In the genomic region with DNA sequence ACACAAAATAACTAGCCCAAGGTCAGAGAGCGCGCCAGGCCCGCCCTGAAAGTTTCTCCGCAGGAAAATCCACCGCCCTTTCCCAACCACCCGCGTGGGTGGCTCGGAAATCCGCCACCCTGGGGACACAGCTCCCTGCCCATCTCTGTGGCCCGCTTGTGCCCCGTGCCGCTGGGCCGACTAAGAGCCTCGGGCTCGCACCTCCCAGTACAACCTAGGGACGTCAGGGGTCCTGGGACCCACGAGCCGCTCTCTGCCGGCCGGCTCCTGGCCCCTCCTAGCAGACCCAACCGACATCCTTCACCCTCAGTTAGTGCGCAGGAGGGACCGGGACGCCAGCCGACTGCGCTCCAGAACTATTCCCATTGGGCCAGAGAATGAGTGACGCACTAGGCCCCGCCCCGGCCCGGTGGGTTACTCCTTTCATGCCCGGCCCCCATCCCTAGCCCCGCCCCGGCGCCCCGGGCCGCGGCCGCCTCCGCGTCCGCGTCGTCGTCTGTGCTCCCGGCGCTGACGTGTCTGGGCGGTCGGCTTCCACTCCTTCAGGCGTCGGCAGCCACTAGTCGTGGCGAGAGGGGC, we compare ENCODE assay signal across 8 cellular contexts. TPM values are rescaled to one million over a fixed set of nuclear protein-coding genes. Genes with fewer than 3 reads are reported as not detected.
DNase-seq lines count a peak whose midpoint lies in the region; ATAC-seq and TF ChIP-seq lines count a peak whose summit lies in the region.

No MANE protein-coding gene starts in this region.

- TF ChIP-seq POLR2A in GM10847 (IDR thresholded peaks at IDR 0.05; ENCODE audit: extremely low read depth, insufficient read length) (peak; percentile 73), ovary (IDR thresholded peaks at IDR 0.05) (peak; percentile 92), thyroid gland (IDR thresholded peaks at IDR 0.05) (peak in 1 of 2 donors; percentile 90)

- peak overlapping the region; percentile 88 for H3K4me3 Mint-ChIP-seq in activated naive CD8-positive, alpha-beta T cell treated with anti-CD3 and anti-CD28 coated beads for 36 hours

- H3K4me1 ChIP-seq in ovary (ENCODE audit: insufficient read depth) = peaks cover 7% of the 10 kb centered on the region
- H3K4me1 ChIP-seq in thyroid gland = peaks cover 7 to 10% of the 10 kb centered on the region in 2 donors

- H3K4me3 ChIP-seq in ovary = peak overlapping the region; percentile 98
- peak overlapping the region; percentile 80 to 88 (median 87) for H3K4me3 ChIP-seq in thyroid gland (replicated peaks in 1 of 3)

- H3K27ac Mint-ChIP-seq in activated naive CD8-positive, alpha-beta T cell treated with anti-CD3 and anti-CD28 coated beads for 36 hours = peak overlapping the region; percentile 94

- peaks cover 7% of the 10 kb centered on the region for H3K27me3 Mint-ChIP-seq in activated naive CD8-positive, alpha-beta T cell treated with anti-CD3 and anti-CD28 coated beads for 36 hours

- peak; percentile 70 for TF ChIP-seq EP300 in ovary (IDR thresholded peaks at IDR 0.05)

- H3K9me3 ChIP-seq in ovary = no peaks in the 10 kb centered on the region
- no peaks in the 10 kb centered on the region for H3K9me3 ChIP-seq in thyroid gland

- H3K27ac ChIP-seq in ovary = peak overlapping the region; percentile 91 to 98
- H3K27ac ChIP-seq in thyroid gland = peak overlapping the region; percentile 88 to 96 (median 94)

- H3K9me3 Mint-ChIP-seq in activated naive CD8-positive, alpha-beta T cell treated with anti-CD3 and anti-CD28 coated beads for 36 hours = no peaks in the 10 kb centered on the region

- ATAC-seq in HG02642 (IDR thresholded peaks at IDR 0.05; ENCODE audit: poor library complexity, unreplicated experiment) = peak; percentile 95
- peak; percentile 97 for ATAC-seq in Right ventricle myocardium inferior

- H3K4me1 Mint-ChIP-seq in activated naive CD8-positive, alpha-beta T cell treated with anti-CD3 and anti-CD28 coated beads for 36 hours = peaks cover 37% of the 10 kb centered on the region

- DNase-seq in NCI-H1105 (lab: John Stamatoyannopoulos, UW) = peak; percentile 93
- DNase-seq in SKM-1 (lab: John Stamatoyannopoulos, UW; ENCODE audit: unreplicated experiment) = peak; percentile 98
- DNase-seq in activated naive CD8-positive, alpha-beta T cell treated with anti-CD3 and anti-CD28 coated beads for 36 hours = peak; percentile 99
- peak; percentile 99 for DNase-seq in Right ventricle myocardium inferior (ENCODE audit: missing footprints)
- DNase-seq in ovary = peak; percentile 98 to 99 (median 99)
- DNase-seq in thyroid gland = peak; percentile 99

- TF ChIP-seq CTCF in ovary (IDR thresholded peaks at IDR 0.05) (no peak), thyroid gland (IDR thresholded peaks at IDR 0.05) (no peak)

- H3K27me3 ChIP-seq in ovary (no peaks in the 10 kb centered on the region), thyroid gland (no peaks in the 10 kb centered on the region)

- H3K36me3 ChIP-seq in ovary (no peaks in the 10 kb centered on the region), thyroid gland (no peaks in the 10 kb centered on the region)

- intact Hi-C loops in Right ventricle myocardium inferior (cut with DNase I) = loop anchor here (2.0 kb wide), 1 partner anchor 62 kb away; no protein-coding TSS in a partner anchor
- intact Hi-C loops in ovary (cut with DNase I) = loop anchor here in 1 of 4 donors (10.0 kb wide), 1 partner anchor 66 kb away; a partner anchor contains a TSS
- intact Hi-C loops in thyroid gland (cut with DNase I) = no loop called here

- H3K36me3 Mint-ChIP-seq in activated naive CD8-positive, alpha-beta T cell treated with anti-CD3 and anti-CD28 coated beads for 36 hours = peaks cover 13% of the 10 kb centered on the region

- 1% methylated on average over 50 to 53 of the region's 53 CpGs for WGBS in ovary, 3 donors
- WGBS in thyroid gland, 2 donors = 2% methylated on average over 8 to 16 of the region's 53 CpGs

RNA-seq across cellular contexts. Expression of a gene that starts 0.4 kb away (rescaled TPM):
- total RNA-seq in activated naive CD8-positive, alpha-beta T cell treated with anti-CD3 and anti-CD28 coated beads for 36 hours = 10 to 100 TPM; 48.5 to 50.5 TPM
- 28.9 TPM for total RNA-seq in Right ventricle myocardium inferior
- 100 to 1,000 TPM in 1 of 7 donors, 10 to 100 TPM in 6; 39.4 to 108 (median 56.2) TPM for total RNA-seq in ovary
- polyA plus RNA-seq in ovary = 10 to 100 TPM; 31.2 to 34.9 TPM
- 10 to 100 TPM; 39.2 to 84.7 (median 64.0) TPM for total RNA-seq in thyroid gland

Comparison
In these comparisons a context has a peak if more than half of its experiments do, and no peak if none do; other contexts are left out.
1. Peak in every context shown above with its lines: DNase-seq, ATAC-seq, H3K4me3 ChIP-seq and H3K27ac ChIP-seq.